16 cellular contexts compared by ENCODE assay signal in genomic region chr18:2351126-2351850, GRCh38.
DNase-seq lines count a peak whose midpoint lies in the region; ATAC-seq and TF ChIP-seq lines count a peak whose summit lies in the region.
"Had no signal": no experiment of that assay in that cellular context is flagged by ENCODE, and none has a peak within 500 bp of the region (broad histone marks: within the 10 kb centered on the region; RNA-seq: fewer than 3 reads in every experiment).

No MANE protein-coding gene starts in this region.

- peaks cover 3% of the 10 kb centered on the region for H3K27me3 Mint-ChIP-seq in Caco-2 (ENCODE audit: insufficient read depth, unreplicated experiment)

- intact Hi-C loops in Caco-2 (cut with micrococcal nuclease; ENCODE audit: unreplicated experiment) = no loop called here

- H3K27ac Mint-ChIP-seq in Caco-2 (ENCODE audit: unreplicated experiment) = no peak overlapping the region
- H3K27ac Mint-ChIP-seq: CD8-positive, alpha-beta memory T cell had no signal

- CTCF ChIA-PET in Caco-2 (lab: Charles Lee) = no interaction called here

- H3K27ac ChIP-seq in trophoblast cell (ENCODE audit: low read depth, low read length) = peak overlapping the region; percentile 71
- no peak overlapping the region for H3K27ac ChIP-seq in SJCRH30
- H3K27ac ChIP-seq: C4-2B had no signal

- no peak overlapping the region for H2AFZ ChIP-seq in trophoblast cell (ENCODE audit: insufficient read depth, low read length, poor library complexity)

- DNase-seq in Caco-2 (no peak), RPMI7951 (ENCODE audit: low read depth) (peak; percentile 33), islet precursor cell (peak; percentile 73), trophoblast cell (peak; percentile 62 to 67), NCI-H2107 treated with DMSO at 0.1 percent for 48 hours (lab: John Stamatoyannopoulos, UW; ENCODE audit: unreplicated experiment) (no peak), SJCRH30 (no peak)
- DNase-seq: CD8-positive, alpha-beta memory T cell; GDM1; KBM-7; NCI-H1436; NCI-H187 treated with DMSO at 0.1 percent for 48 hours; NCI-H2227 treated with DMSO at 0.1 percent for 48 hours; NCI-H510A; SIG-M5 had no signal

- TF ChIP-seq CTCF in Caco-2 (IDR thresholded peaks at IDR 0.05; ENCODE audit: insufficient read depth in 1 of 2, low read depth in 1 of 2, low read length in 1 of 2, severe bottlenecking in 1 of 2, unreplicated experiment in 1 of 2) = no peak

- H4K91ac ChIP-seq in trophoblast cell (ENCODE audit: low read depth, low read length) = peak overlapping the region; percentile 91

- H3K4me2 ChIP-seq in trophoblast cell (ENCODE audit: low read length) = peak overlapping the region; percentile 49

- H3K27me3 ChIP-seq in Caco-2 (replicated peaks; ENCODE audit: control insufficient read depth, insufficient read depth, low read length) (no peaks in the 10 kb centered on the region), trophoblast cell (ENCODE audit: insufficient read depth, low read length) (no peaks in the 10 kb centered on the region), SJCRH30 (no peaks in the 10 kb centered on the region)

- H3K9me3 ChIP-seq in Caco-2 = no peaks in the 10 kb centered on the region
- H3K9me3 ChIP-seq in trophoblast cell (ENCODE audit: insufficient read depth, low read depth, low read length) = no peaks in the 10 kb centered on the region
- H3K9me3 ChIP-seq in SJCRH30 (replicated peaks) = no peaks in the 10 kb centered on the region

- no peak overlapping the region for H3K23ac ChIP-seq in trophoblast cell (ENCODE audit: low read length)

- H4K12ac ChIP-seq in trophoblast cell (ENCODE audit: low read depth, low read length) = peak overlapping the region; percentile 77

- no peaks in the 10 kb centered on the region for H3K36me3 Mint-ChIP-seq in Caco-2 (ENCODE audit: insufficient read depth, unreplicated experiment)
- H3K36me3 Mint-ChIP-seq: CD8-positive, alpha-beta memory T cell had no signal

- POLR2A ChIA-PET in Caco-2 (lab: Charles Lee) = no interaction called here

- WGBS in trophoblast cell (ENCODE audit: extremely low coverage, insufficient coverage, insufficient read length) = no CpG with 5 or more reads among the region's 31 CpGs

- no peaks in the 10 kb centered on the region for H3K79me2 ChIP-seq in trophoblast cell (ENCODE audit: control insufficient read depth, insufficient read depth, low read length, poor library complexity)

- no peaks in the 10 kb centered on the region for H3K9me3 Mint-ChIP-seq in Caco-2 (ENCODE audit: unreplicated experiment)

- BruUV-seq in Caco-2 (replicated peaks; lab: Mats Ljungman, UMichigan) = no TSS peak

- H3K4me3 ChIP-seq in Caco-2 (ENCODE audit: low read depth, low read length) (no peak overlapping the region), trophoblast cell (ENCODE audit: low read depth, low read length) (no peak overlapping the region), SJCRH30 (no peak overlapping the region)

- peak overlapping the region; percentile 61 for H3K14ac ChIP-seq in trophoblast cell (ENCODE audit: low read length)

- ATAC-seq in HG02852 (IDR thresholded peaks at IDR 0.05; ENCODE audit: unreplicated experiment) = no peak

- H3K4me3 Mint-ChIP-seq in Caco-2 (ENCODE audit: unreplicated experiment) = peak overlapping the region; percentile 22
- H3K4me3 Mint-ChIP-seq: CD8-positive, alpha-beta memory T cell had no signal

- H3K4me1 ChIP-seq in Caco-2 (no peaks in the 10 kb centered on the region), trophoblast cell (ENCODE audit: control insufficient read depth in 1 of 2, insufficient read depth in 2 of 2, low read length in 2 of 2) (peaks cover 8% of the 10 kb centered on the region in 2 experiments), SJCRH30 (no peaks in the 10 kb centered on the region)

- H3K4me1 Mint-ChIP-seq in Caco-2 (ENCODE audit: low read depth, unreplicated experiment) = no peaks in the 10 kb centered on the region
- H3K4me1 Mint-ChIP-seq: CD8-positive, alpha-beta memory T cell had no signal

- H2AK5ac ChIP-seq in trophoblast cell (ENCODE audit: low read length) = no peak overlapping the region

- peaks cover 8% of the 10 kb centered on the region for H3K79me1 ChIP-seq in trophoblast cell (ENCODE audit: low read length)

- no peak overlapping the region for H3K9ac ChIP-seq in trophoblast cell (ENCODE audit: low read length)

- peak overlapping the region; percentile 87 for H2BK120ac ChIP-seq in trophoblast cell (ENCODE audit: insufficient read depth, low read length, poor library complexity)

- H3K36me3 ChIP-seq in Caco-2 (ENCODE audit: control insufficient read depth, insufficient read depth, low read length) = no peaks in the 10 kb centered on the region
- H3K36me3 ChIP-seq in trophoblast cell (ENCODE audit: control insufficient read depth in 1 of 2, insufficient read depth in 2 of 2, low read length in 2 of 2) = no peaks in the 10 kb centered on the region
- no peaks in the 10 kb centered on the region for H3K36me3 ChIP-seq in SJCRH30

- peak overlapping the region; percentile 27 for H3K4ac ChIP-seq in trophoblast cell (ENCODE audit: low read depth, low read length)

- H2BK5ac ChIP-seq in trophoblast cell (ENCODE audit: low read depth, low read length, poor library complexity) = peak overlapping the region; percentile 80

- peak overlapping the region; percentile 73 for H3K18ac ChIP-seq in trophoblast cell (ENCODE audit: low read length)

- H4K8ac ChIP-seq in trophoblast cell (ENCODE audit: low read depth, low read length) = peak overlapping the region; percentile 80

- H2BK12ac ChIP-seq in trophoblast cell (ENCODE audit: low read length) = no peak overlapping the region

Comparison
In these comparisons a context has a peak if more than half of its experiments do, and no peak if none do; other contexts are left out.
1. DNase-seq: peak in RPMI7951 (single experiment), islet precursor cell (single experiment) and trophoblast cell (2 of 2); none in Caco-2 (0 of 2), NCI-H2107 treated with DMSO at 0.1 percent for 48 hours (single experiment) and SJCRH30 (0 of 2).